In genomic region chr5:148457183-148457620, GRCh38 we compare ENCODE assay signal across 8 cellular contexts.
A peak's percentile ranks its signal among the peaks of the same experiment; 100 is the strongest.
DNase-seq lines count a peak whose midpoint lies in the region; ATAC-seq, FAIRE-seq and TF ChIP-seq lines count a peak whose summit lies in the region.

No MANE protein-coding gene starts in this region.

- no peaks in the 10 kb centered on the region for H3K36me3 ChIP-seq in CD4-positive, CD25-positive, alpha-beta regulatory T cell (ENCODE audit: control insufficient read depth, insufficient read depth, low read length)
- H3K36me3 ChIP-seq in Loucy (ENCODE audit: insufficient read depth, low read length) = no peaks in the 10 kb centered on the region

- H2AFZ ChIP-seq in Loucy (ENCODE audit: low read length) = peak overlapping the region; percentile 71

- H3K4me1 ChIP-seq in CD4-positive, CD25-positive, alpha-beta regulatory T cell (ENCODE audit: control insufficient read depth, insufficient read depth, low read length, poor library complexity, severe bottlenecking) = no peaks in the 10 kb centered on the region
- no peaks in the 10 kb centered on the region for H3K4me1 ChIP-seq in Loucy (ENCODE audit: insufficient read depth, low read length, poor library complexity, severe bottlenecking)

- H3K9ac ChIP-seq in Loucy (ENCODE audit: low read depth, low read length, poor library complexity, severe bottlenecking) = no peak overlapping the region

- H3K9me3 Mint-ChIP-seq in CD4-positive, CD25-positive, alpha-beta regulatory T cell = peaks cover 0 to 2% (median 0%) of the 10 kb centered on the region in 7 donors
- H3K9me3 Mint-ChIP-seq in WTC11 (no peaks in the 10 kb centered on the region), memory B cell (no peaks in the 10 kb centered on the region)

- no peak overlapping the region for H3K4me3 ChIP-seq in CD4-positive, CD25-positive, alpha-beta regulatory T cell (ENCODE audit: low read depth, low read length)
- H3K4me3 ChIP-seq in Loucy (ENCODE audit: low read length, poor library complexity, severe bottlenecking) = no peak overlapping the region

- H3K27me3 Mint-ChIP-seq in CD4-positive, CD25-positive, alpha-beta regulatory T cell = peaks cover 42% of the 10 kb centered on the region
- no peaks in the 10 kb centered on the region for H3K27me3 Mint-ChIP-seq in WTC11 (ENCODE audit: low read depth)
- peaks cover 20% of the 10 kb centered on the region for H3K27me3 Mint-ChIP-seq in memory B cell

- H3K4me2 ChIP-seq in Loucy (ENCODE audit: low read depth, low read length, poor library complexity, severe bottlenecking) = peak overlapping the region; percentile 38

- H3K9me2 ChIP-seq in Loucy (replicated peaks; ENCODE audit: low read depth, low read length) = no peaks in the 10 kb centered on the region

- ATAC-seq in CD4-positive, CD25-positive, alpha-beta regulatory T cell (ENCODE audit: low read depth in 2 of 2) = peak; percentile 76 to 80
- ATAC-seq in GM19395 (IDR thresholded peaks at IDR 0.05; ENCODE audit: unreplicated experiment) = peak; percentile 78
- peak; percentile 68 for ATAC-seq in WTC11
- peak; percentile 94 for ATAC-seq in memory B cell (ENCODE audit: low read depth)

- H3K4me1 Mint-ChIP-seq in CD4-positive, CD25-positive, alpha-beta regulatory T cell = no peaks in the 10 kb centered on the region
- H3K4me1 Mint-ChIP-seq in WTC11 = peaks cover 27% of the 10 kb centered on the region
- peaks cover 2% of the 10 kb centered on the region for H3K4me1 Mint-ChIP-seq in memory B cell

- H3K27ac Mint-ChIP-seq in CD4-positive, CD25-positive, alpha-beta regulatory T cell = no peak overlapping the region
- H3K27ac Mint-ChIP-seq in WTC11 (no peak overlapping the region), memory B cell (no peak overlapping the region)

- H3K79me2 ChIP-seq in Loucy (ENCODE audit: insufficient read depth, low read length) = no peaks in the 10 kb centered on the region

- FAIRE-seq in RCC 7860 (lab: Jason Lieb, UNC) = no peak

- peak; percentile 5 to 37 (median 31) for DNase-seq in CD4-positive, CD25-positive, alpha-beta regulatory T cell
- DNase-seq in WTC11 (ENCODE audit: low spot score) (peak; percentile 14), memory B cell (ENCODE audit: low spot score in 2 of 2) (peak; percentile 19 to 29), RCC 7860 (ENCODE audit: low spot score) (no peak), T1000 (lab: John Stamatoyannopoulos, UW) (no peak), NCI-H2107 (lab: John Stamatoyannopoulos, UW) (no peak)

- H4K20me1 ChIP-seq in Loucy (ENCODE audit: insufficient read depth, low read length, poor library complexity, severe bottlenecking) = no peaks in the 10 kb centered on the region

- no peak overlapping the region for H3K4me3 Mint-ChIP-seq in CD4-positive, CD25-positive, alpha-beta regulatory T cell
- H3K4me3 Mint-ChIP-seq in WTC11 (no peak overlapping the region), memory B cell (no peak overlapping the region)

- H3F3A ChIP-seq in Loucy (ENCODE audit: low read depth) = no peaks in the 10 kb centered on the region

- TF ChIP-seq CTCF in Loucy (conservative IDR thresholded peaks at IDR 0.05; ENCODE audit: low read length) (peak; percentile 79), WTC11 (IDR thresholded peaks at IDR 0.05) (0 out of 2 replicates have a peak, but pooled peaks have one; percentile 28)

- POLR2A ChIA-PET in WTC11 (lab: Charles Lee) = no interaction called here

- no peaks in the 10 kb centered on the region for H3K36me3 Mint-ChIP-seq in CD4-positive, CD25-positive, alpha-beta regulatory T cell
- H3K36me3 Mint-ChIP-seq in WTC11 (no peaks in the 10 kb centered on the region), memory B cell (no peaks in the 10 kb centered on the region)

- no peak overlapping the region for H3K27ac ChIP-seq in CD4-positive, CD25-positive, alpha-beta regulatory T cell (ENCODE audit: insufficient read depth, low read length, poor library complexity, severe bottlenecking)

- CTCF ChIA-PET in WTC11 (lab: Charles Lee) = interaction anchor here (1.1 to 1.5 kb wide), 2 partner anchors 13 to 274 kb away, joined by 5 to 8 read pairs; no protein-coding TSS in a partner anchor

- peaks cover 8% of the 10 kb centered on the region for H3K27me3 ChIP-seq in CD4-positive, CD25-positive, alpha-beta regulatory T cell (ENCODE audit: control insufficient read depth, insufficient read depth, low read length)
- H3K27me3 ChIP-seq in Loucy (ENCODE audit: insufficient read depth, low read length, poor library complexity, severe bottlenecking) = no peaks in the 10 kb centered on the region

- no peaks in the 10 kb centered on the region for H3K9me3 ChIP-seq in CD4-positive, CD25-positive, alpha-beta regulatory T cell (ENCODE audit: control insufficient read depth in 2 of 2, low read length in 2 of 2)
- no peaks in the 10 kb centered on the region for H3K9me3 ChIP-seq in Loucy (ENCODE audit: insufficient read depth, low read depth, low read length)

TF ChIP-seq in WTC11, 78 proteins besides CTCF, POLR2A, EP300 and RAD21:
- TF ChIP-seq ZNF423 (CRISPR knock-in tag; IDR thresholded peaks at IDR 0.05) (no peak), HMGA2 (CRISPR knock-in tag; IDR thresholded peaks at IDR 0.05) (peak; percentile 67; the same call in 1 of the 2 replicates)

Comparison
In these comparisons a context has a peak if more than half of its experiments do, and no peak if none do; other contexts are left out.
1. DNase-seq: peak in CD4-positive, CD25-positive, alpha-beta regulatory T cell (3 of 3), WTC11 (single experiment) and memory B cell (2 of 2); none in RCC 7860 (single experiment), T1000 (single experiment) and NCI-H2107 (single experiment).
2. Peak in every context shown above with its lines, with median percentiles within 50 percentile points of each other: ATAC-seq.